In the genomic region with DNA sequence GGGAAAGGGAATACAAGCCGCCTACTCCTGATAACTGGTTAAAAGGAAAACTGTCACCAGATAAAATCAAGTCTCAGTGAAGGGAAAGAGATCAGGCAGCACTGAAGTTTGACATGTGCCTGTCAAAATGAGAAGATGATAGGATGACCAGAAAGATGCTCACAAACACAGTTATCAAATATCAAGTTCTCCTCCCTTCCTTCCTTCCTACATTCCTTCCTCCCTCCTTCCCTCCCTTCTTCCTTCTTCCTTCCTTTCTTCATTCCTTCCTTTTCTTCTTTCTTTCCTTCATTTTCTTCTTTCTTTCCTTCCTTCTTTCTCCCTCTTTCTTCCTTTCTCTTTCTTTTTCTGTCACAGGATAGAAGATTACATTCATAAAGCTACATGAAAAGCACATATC, we compare ENCODE assay signal across 28 cellular contexts. TPM values are rescaled to one million over a fixed set of nuclear protein-coding genes. Genes with fewer than 3 reads are reported as not detected.
"Had no signal": no experiment of that assay in that cellular context is flagged by ENCODE, and none has a peak within 500 bp of the region (broad histone marks: within the 10 kb centered on the region; RNA-seq: fewer than 3 reads in every experiment).

No MANE protein-coding gene starts in this region.

- H3K27ac Mint-ChIP-seq: activated CD8-positive, alpha-beta memory T cell treated with anti-CD3 and anti-CD28 coated beads, Interleukin-2, amount 10 ng/mL, durations not matched to agents 7 days and 5 days; activated CD8-positive, alpha-beta T cell treated with anti-CD3 and anti-CD28 coated beads for 36 hours; activated naive CD4-positive, alpha-beta T cell treated with anti-CD3 and anti-CD28 coated beads, Interleukin-2, amount 50 U/mL, for 72 hours; dendritic cell treated with granulocyte-macrophage colony-stimulating factor and Interleukin-4, amounts not matched to agents 40 ng/mL and 50 ng/mL, for 4 days; memory B cell; type B pancreatic cell had no signal

- H3K27me3 Mint-ChIP-seq: memory B cell had no signal

- H3K4me1 Mint-ChIP-seq: memory B cell had no signal

- H3K4me1 ChIP-seq: ascending aorta had no signal

- H3K27me3 ChIP-seq: ascending aorta, brain microvascular endothelial cell had no signal

- H3K9me3 ChIP-seq: ascending aorta, heart right ventricle, thoracic aorta had no signal

- H3K4me3 ChIP-seq: ascending aorta, heart right ventricle, thoracic aorta had no signal

- H3K27ac ChIP-seq: ascending aorta, brain microvascular endothelial cell, heart right ventricle, thoracic aorta, WERI-Rb-1 had no signal

- ATAC-seq: activated CD8-positive, alpha-beta memory T cell treated with anti-CD3 and anti-CD28 coated beads, Interleukin-2, amount 10 ng/mL, durations not matched to agents 7 days and 5 days; activated naive CD4-positive, alpha-beta T cell treated with anti-CD3 and anti-CD28 coated beads, Interleukin-2, amount 50 U/mL, for 72 hours; heart right ventricle; left cardiac atrium had no signal

- H3K4me3 Mint-ChIP-seq: activated CD4-positive, alpha-beta T cell treated with anti-CD3 and anti-CD28 coated beads, Interleukin-2, amount 10 ng/mL, durations not matched to agents 7 days and 5 days; activated CD8-positive, alpha-beta memory T cell treated with anti-CD3 and anti-CD28 coated beads, Interleukin-2, amount 10 ng/mL, durations not matched to agents 7 days and 5 days; activated CD8-positive, alpha-beta T cell treated with anti-CD3 and anti-CD28 coated beads for 36 hours; dendritic cell treated with granulocyte-macrophage colony-stimulating factor and Interleukin-4, amounts not matched to agents 40 ng/mL and 50 ng/mL, for 4 days; memory B cell; type B pancreatic cell had no signal

- H3K36me3 Mint-ChIP-seq: activated CD8-positive, alpha-beta memory T cell treated with anti-CD3 and anti-CD28 coated beads, Interleukin-2, amount 10 ng/mL, durations not matched to agents 7 days and 5 days; activated naive CD4-positive, alpha-beta T cell treated with anti-CD3 and anti-CD28 coated beads, Interleukin-2, amount 50 U/mL, for 72 hours; memory B cell; type B pancreatic cell had no signal

- H3K9me3 Mint-ChIP-seq: activated CD4-positive, alpha-beta T cell treated with anti-CD3 and anti-CD28 coated beads, Interleukin-2, amount 10 ng/mL, durations not matched to agents 7 days and 5 days; activated CD8-positive, alpha-beta T cell treated with anti-CD3 and anti-CD28 coated beads for 36 hours; activated naive CD4-positive, alpha-beta T cell treated with anti-CD3 and anti-CD28 coated beads, Interleukin-2, amount 50 U/mL, for 72 hours; dendritic cell treated with granulocyte-macrophage colony-stimulating factor and Interleukin-4, amounts not matched to agents 40 ng/mL and 50 ng/mL, for 4 days; memory B cell; type B pancreatic cell had no signal

- FAIRE-seq: endometrium, TTC549 had no signal

- H3K36me3 ChIP-seq: ascending aorta, brain microvascular endothelial cell, heart right ventricle, thoracic aorta, WERI-Rb-1 had no signal

- DNase-seq: activated CD4-positive, CD25-positive, alpha-beta regulatory T cell treated with anti-CD3 and anti-CD28 coated beads, Interleukin-2, amount 50 U/mL, for 72 hours; activated CD8-positive, alpha-beta memory T cell treated with anti-CD3 and anti-CD28 coated beads, Interleukin-2, amount 10 ng/mL, durations not matched to agents 7 days and 5 days; activated CD8-positive, alpha-beta T cell treated with anti-CD3 and anti-CD28 coated beads for 36 hours; activated gamma-delta T cell; activated T-cell treated with anti-CD3 and anti-CD28 coated beads for 4 hours; brain microvascular endothelial cell; caudate nucleus; effector CD4-positive, alpha-beta T cell; erythroblast; foreskin fibroblast; heart right ventricle; islet precursor cell; left cardiac atrium; posterior cingulate gyrus; stimulated activated CD4-positive, alpha-beta T cell treated with anti-CD3 and anti-CD28 coated beads, Interleukin-2, amount 100 ng/mL, for 48 hours; stimulated activated CD8-positive, alpha-beta memory T cell treated with anti-CD3 and anti-CD28 coated beads, Interleukin-4, amount 100 ng/mL, for 48 hours; stimulated activated naive CD4-positive, alpha-beta T cell; WERI-Rb-1 had no signal

RNA-seq across cellular contexts. Expression of a gene that starts 55.2 kb away (rescaled TPM):
- total RNA-seq: ascending aorta, renal cortical epithelial cell, thoracic aorta had no signal
